9 cellular contexts compared by ENCODE assay signal in genomic region chr6:146913842-146914562, GRCh38.
A peak's percentile ranks its signal among the peaks of the same experiment; 100 is the strongest.
DNase-seq lines count a peak whose midpoint lies in the region; ATAC-seq, FAIRE-seq and TF ChIP-seq lines count a peak whose summit lies in the region.
"Had no signal": no experiment of that assay in that cellular context is flagged by ENCODE, and none has a peak within 500 bp of the region (broad histone marks: within the 10 kb centered on the region; RNA-seq: fewer than 3 reads in every experiment).

No MANE protein-coding gene starts in this region.

- POLR2A ChIA-PET in H1 (lab: Charles Lee; ENCODE audit: partially characterized antibody): interaction anchor here (1.3 kb wide), 1 partner anchor 86 kb away, joined by 3 read pairs; no protein-coding TSS in a partner anchor

- DNase-seq in DMS53 (lab: John Stamatoyannopoulos, UW) (peak; percentile 50), DMS53 treated with DMSO at 0.1 percent for 48 hours (lab: John Stamatoyannopoulos, UW; ENCODE audit: unreplicated experiment) (no peak), RWPE2 (ENCODE audit: low spot score) (peak; percentile 91), H1 (ENCODE audit: low read depth in 1 of 2, low spot score in 2 of 2) (peak; percentile 59 to 79), lower leg skin (ENCODE audit: low spot score in 2 of 2) (peak; percentile 54 to 87), substantia nigra (lab: John Stamatoyannopoulos, UW) (peak in 27 of 49 donors; percentile 1 to 62 (median 21)), KG1 (lab: John Stamatoyannopoulos, UW) (no peak)
- no peak for DNase-seq in activated naive CD4-positive, alpha-beta T cell treated with anti-CD3 and anti-CD28 coated beads, Interleukin-2, amount 10 ng/mL, durations not matched to agents 7 days and 5 days

- H3K9ac ChIP-seq in H1 (replicated peaks in 1 of 4; ENCODE audit: extremely low read depth in 1 of 4, low read depth in 3 of 4, low read length in 3 of 4): no peak overlapping the region

- no peak overlapping the region for H2BK120ac ChIP-seq in H1 (replicated peaks; ENCODE audit: low read depth, low read length)

- TF ChIP-seq POLR2A in H1 (IDR thresholded peaks at IDR 0.05; ENCODE audit: control extremely low read depth in 1 of 2, low read depth in 2 of 2, low read length in 2 of 2) (no peak; a peak in 1 of 3 replicates), lower leg skin (IDR thresholded peaks at IDR 0.05) (no peak)

- peaks cover 6% of the 10 kb centered on the region for H3K27me3 Mint-ChIP-seq in activated naive CD4-positive, alpha-beta T cell treated with anti-CD3 and anti-CD28 coated beads, Interleukin-2, amount 10 ng/mL, durations not matched to agents 7 days and 5 days

- peak; percentile 28 for FAIRE-seq in H1 (lab: Jason Lieb, UNC)

- no peak overlapping the region; the same call in 1 of the 2 replicates for H4K8ac ChIP-seq in H1 (ENCODE audit: extremely low read depth, insufficient read depth, low read length)

- no peak overlapping the region for H3K56ac ChIP-seq in H1 (replicated peaks; ENCODE audit: insufficient read length, low read depth, low read length)

- H2BK5ac ChIP-seq in H1 (ENCODE audit: low read depth, low read length): peak overlapping the region; percentile 27; the same call in 1 of the 2 replicates

- H3K4me1 ChIP-seq in RWPE2 (ENCODE audit: insufficient read depth, poor library complexity, severe bottlenecking) (peaks cover 37% of the 10 kb centered on the region), H1 (replicated peaks in 1 of 4; ENCODE audit: control insufficient read depth in 3 of 4, insufficient read depth in 4 of 4, low read length in 3 of 4) (peaks cover 4 to 11% (median 6%) of the 10 kb centered on the region in 4 experiments; a peak in 5 of 7 replicates)

- no peaks in the 10 kb centered on the region for H3K79me1 ChIP-seq in H1 (ENCODE audit: low read depth, low read length)

- no peak overlapping the region for H3K14ac ChIP-seq in H1 (ENCODE audit: insufficient read length)

- intact Hi-C loops in lower leg skin (cut with DNase I; ENCODE audit: low total_unique reads): no loop called here

- peak overlapping the region; percentile 66 for H2BK20ac ChIP-seq in H1 (ENCODE audit: low read length)

- peak overlapping the region; percentile 16 to 35; a peak in 2 of 4 replicates for H3K4me2 ChIP-seq in H1 (ENCODE audit: insufficient read depth in 1 of 2, low read depth in 2 of 2, low read length in 2 of 2)

- H3K27me3 ChIP-seq in RWPE2 (ENCODE audit: insufficient read depth, poor library complexity, severe bottlenecking) (no peaks in the 10 kb centered on the region), H1 (replicated peaks in 1 of 4; ENCODE audit: control insufficient read depth in 3 of 4, extremely low read depth in 1 of 4, insufficient read depth in 3 of 4, low read length in 3 of 4) (no peaks in the 10 kb centered on the region; a peak in 1 of 7 replicates)

- no peaks in the 10 kb centered on the region for H3K9me3 ChIP-seq in RWPE2 (ENCODE audit: severe bottlenecking)
- H3K9me3 ChIP-seq in H1 (ENCODE audit: insufficient read depth in 2 of 2, low read depth in 1 of 2, low read length in 1 of 2): no peaks in the 10 kb centered on the region

- H2AK5ac ChIP-seq in H1 (ENCODE audit: low read depth, low read length): no peak overlapping the region

- H3K23me2 ChIP-seq in H1 (ENCODE audit: low read depth, low read length): no peaks in the 10 kb centered on the region

- H3K4ac ChIP-seq in H1 (replicated peaks; ENCODE audit: insufficient read length, low read depth, low read length): peak overlapping the region; percentile 6

- no peak overlapping the region for H3K27ac Mint-ChIP-seq in activated naive CD4-positive, alpha-beta T cell treated with anti-CD3 and anti-CD28 coated beads, Interleukin-2, amount 10 ng/mL, durations not matched to agents 7 days and 5 days

- H2AFZ ChIP-seq in H1 (ENCODE audit: low read length): peak overlapping the region; percentile 99

- H4K91ac ChIP-seq in H1 (replicated peaks; ENCODE audit: insufficient read length, low read length): peak overlapping the region; percentile 8

- H2BK12ac ChIP-seq in H1 (ENCODE audit: low read depth, low read length): peak overlapping the region; percentile 93

- peak overlapping the region; percentile 33 for H3K18ac ChIP-seq in H1 (ENCODE audit: extremely low read depth, low read length)

- TF ChIP-seq CTCF in RWPE2 (IDR thresholded peaks at IDR 0.05; ENCODE audit: poor library complexity, severe bottlenecking): no peak
- no peak for TF ChIP-seq CTCF in H1 (IDR thresholded peaks at IDR 0.05; ENCODE audit: control extremely low read depth in 1 of 3, insufficient read depth in 1 of 3, low read depth in 1 of 3, low read length in 3 of 3)
- no peak for TF ChIP-seq CTCF in lower leg skin (IDR thresholded peaks at IDR 0.05)

- 50% methylated on average over 15 of the region's 15 CpGs; no CpG with 5 or more reads in 1 of the 2 experiments for WGBS in H1 (ENCODE audit: extremely low coverage in 1 of 2, insufficient coverage in 1 of 2, insufficient read length in 1 of 2, insufficient replicate concordance in 2 of 2, low coverage in 1 of 2, low lambda C conversion rate in 2 of 2, missing lambda C conversion rate in 1 of 2), 2 experiments
- 13 to 15% methylated on average over 15 of the region's 15 CpGs for WGBS in lower leg skin, 2 donors

- H3K36me3 Mint-ChIP-seq in activated naive CD4-positive, alpha-beta T cell treated with anti-CD3 and anti-CD28 coated beads, Interleukin-2, amount 10 ng/mL, durations not matched to agents 7 days and 5 days: no peaks in the 10 kb centered on the region

- peak; percentile 86 for ATAC-seq in RWPE2 (ENCODE audit: low read depth)

- no peak overlapping the region for H3K4me3 Mint-ChIP-seq in activated naive CD4-positive, alpha-beta T cell treated with anti-CD3 and anti-CD28 coated beads, Interleukin-2, amount 10 ng/mL, durations not matched to agents 7 days and 5 days

- H2BK15ac ChIP-seq in H1 (ENCODE audit: low read length): no peak overlapping the region

- no peak for TF ChIP-seq EP300 in H1 (IDR thresholded peaks at IDR 0.05; ENCODE audit: borderline replicate concordance in 1 of 2, low read depth in 2 of 2, low read length in 2 of 2)

- no peaks in the 10 kb centered on the region for H3K79me2 ChIP-seq in H1 (ENCODE audit: control insufficient read depth in 1 of 2, insufficient read depth in 2 of 2, low read length in 2 of 2)

- TF ChIP-seq RAD21 in H1 (IDR thresholded peaks at IDR 0.05 in 1 of 2, conservative IDR thresholded peaks at IDR 0.05 in 1 of 2; ENCODE audit: low read depth in 2 of 2, low read length in 2 of 2): no peak; a peak in 1 of 4 replicates

- H3K36me3 ChIP-seq in RWPE2 (ENCODE audit: low read depth) (no peaks in the 10 kb centered on the region), H1 (ENCODE audit: control insufficient read depth in 2 of 4, insufficient read depth in 4 of 4, low read length in 3 of 4) (no peaks in the 10 kb centered on the region)

- peaks cover 4% of the 10 kb centered on the region for H3K4me1 Mint-ChIP-seq in activated naive CD4-positive, alpha-beta T cell treated with anti-CD3 and anti-CD28 coated beads, Interleukin-2, amount 10 ng/mL, durations not matched to agents 7 days and 5 days

- no peak overlapping the region for H4K5ac ChIP-seq in H1 (ENCODE audit: insufficient read length, low read depth, low read length)

- peak overlapping the region; percentile 3 for H3K4me3 ChIP-seq in RWPE2 (ENCODE audit: severe bottlenecking)
- H3K4me3 ChIP-seq in H1 (ENCODE audit: extremely low read depth in 1 of 4, insufficient read depth in 2 of 4, low read depth in 3 of 4, low read length in 4 of 4): no peak overlapping the region
- H3K4me3 ChIP-seq in lower leg skin (ENCODE audit: low read depth, poor library complexity, severe bottlenecking): no peak overlapping the region

- no peak overlapping the region for H3K23ac ChIP-seq in H1 (ENCODE audit: insufficient read length)

- peak overlapping the region; percentile 99 for H3K27ac ChIP-seq in RWPE2 (ENCODE audit: poor library complexity, severe bottlenecking)
- 0 out of 2 replicates have a peak overlapping the region, but pooled peaks have one; percentile 4 for H3K27ac ChIP-seq in H1 (ENCODE audit: low read depth, low read length)
- no peak overlapping the region for H3K27ac ChIP-seq in substantia nigra (ENCODE audit: low read depth, low read length, poor library complexity, severe bottlenecking)
- H3K27ac ChIP-seq: 22Rv1 had no signal

- H4K20me1 ChIP-seq in H1 (replicated peaks in 1 of 2; ENCODE audit: control insufficient read depth in 1 of 2, insufficient read depth in 2 of 2, low read length in 2 of 2): no peaks in the 10 kb centered on the region

- CTCF ChIA-PET in H1 (lab: Charles Lee; ENCODE audit: partially characterized antibody): no interaction called here
- CTCF ChIA-PET in activated naive CD4-positive, alpha-beta T cell treated with anti-CD3 and anti-CD28 coated beads, Interleukin-2, amount 10 ng/mL, durations not matched to agents 7 days and 5 days (lab: Charles Lee): no interaction called here

- no peaks in the 10 kb centered on the region for H3K9me3 Mint-ChIP-seq in activated naive CD4-positive, alpha-beta T cell treated with anti-CD3 and anti-CD28 coated beads, Interleukin-2, amount 10 ng/mL, durations not matched to agents 7 days and 5 days

TF ChIP-seq in H1, 55 proteins besides CTCF, POLR2A, EP300 and RAD21 (continues in another document):
- peak; percentile 87 for TF ChIP-seq BACH1 (IDR thresholded peaks at IDR 0.05; ENCODE audit: low read length)
- TF ChIP-seq, protein P1, sequence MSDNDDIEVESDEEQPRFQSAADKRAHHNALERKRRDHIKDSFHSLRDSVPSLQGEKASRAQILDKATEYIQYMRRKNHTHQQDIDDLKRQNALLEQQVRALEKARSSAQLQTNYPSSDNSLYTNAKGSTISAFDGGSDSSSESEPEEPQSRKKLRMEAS (IDR thresholded peaks at IDR 0.05): peak; percentile 86
- TF ChIP-seq SIX5 (IDR thresholded peaks at IDR 0.05; ENCODE audit: low read depth, low read length): no peak
- TF ChIP-seq YY1 (IDR thresholded peaks at IDR 0.05; ENCODE audit: low read depth, low read length): peak; percentile 54; the same call in 1 of the 2 replicates
- TF ChIP-seq, protein P2, sequence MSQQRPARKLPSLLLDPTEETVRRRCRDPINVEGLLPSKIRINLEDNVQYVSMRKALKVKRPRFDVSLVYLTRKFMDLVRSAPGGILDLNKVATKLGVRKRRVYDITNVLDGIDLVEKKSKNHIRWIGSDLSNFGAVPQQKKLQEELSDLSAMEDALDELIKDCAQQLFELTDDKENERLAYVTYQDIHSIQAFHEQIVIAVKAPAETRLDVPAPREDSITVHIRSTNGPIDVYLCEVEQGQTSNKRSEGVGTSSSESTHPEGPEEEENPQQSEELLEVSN (IDR thresholded peaks at IDR 0.05): peak; percentile 73; the same call in 1 of the 2 replicates
- 0 out of 2 replicates have a peak, but pooled peaks have one; percentile 26 for TF ChIP-seq SP1 (IDR thresholded peaks at IDR 0.05; ENCODE audit: low read depth, low read length)
- 0 out of 2 replicates have a peak, but pooled peaks have one; percentile 59 for TF ChIP-seq TAF1 (IDR thresholded peaks at IDR 0.05; ENCODE audit: low read depth, low read length)
- peak; percentile 47; the same call in 1 of the 2 replicates for TF ChIP-seq POLR2AphosphoS5 (IDR thresholded peaks at IDR 0.05; ENCODE audit: low read depth, low read length)
- TF ChIP-seq NANOG (IDR thresholded peaks at IDR 0.05; ENCODE audit: insufficient read depth, low read depth, low read length, poor library complexity, severe bottlenecking): no peak

Comparison
In these comparisons a context has a peak if more than half of its experiments do, and no peak if none do; other contexts are left out.
1. DNase-seq: peak in DMS53 (single experiment), RWPE2 (single experiment), H1 (2 of 2), lower leg skin (2 of 2) and substantia nigra (27 of 49); none in DMS53 treated with DMSO at 0.1 percent for 48 hours (single experiment), KG1 (single experiment) and activated naive CD4-positive, alpha-beta T cell treated with anti-CD3 and anti-CD28 coated beads, Interleukin-2, amount 10 ng/mL, durations not matched to agents 7 days and 5 days (single experiment).